In the genomic region with DNA sequence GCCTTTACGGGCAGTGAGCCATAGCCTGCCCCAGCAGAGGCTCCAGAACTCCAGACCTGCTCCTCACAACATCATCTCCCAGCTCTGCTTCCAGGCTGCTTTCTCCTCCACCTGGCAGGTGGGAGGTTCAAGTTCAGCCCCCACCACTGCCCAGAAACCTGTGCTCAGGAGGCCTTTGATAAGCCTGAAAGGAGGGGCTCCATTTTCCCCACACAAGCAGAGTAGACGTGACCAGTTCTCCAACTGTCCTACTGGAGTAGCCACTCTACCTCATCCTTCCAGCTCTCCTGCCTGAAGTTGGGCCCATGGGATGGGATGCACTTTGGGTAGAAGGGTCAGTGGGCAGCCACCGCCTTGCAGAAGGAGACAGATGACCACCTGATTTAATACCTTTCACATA, we compare ENCODE assay signal across 14 cellular contexts. TPM values are rescaled to one million over a fixed set of nuclear protein-coding genes. Genes with fewer than 3 reads are reported as not detected.
DNase-seq lines count a peak whose midpoint lies in the region; TF ChIP-seq lines count a peak whose summit lies in the region.
"Had no signal": no experiment of that assay in that cellular context is flagged by ENCODE, and none has a peak within 500 bp of the region (broad histone marks: within the 10 kb centered on the region; RNA-seq: fewer than 3 reads in every experiment).

No MANE protein-coding gene starts in this region.

- TF ChIP-seq CTCF in HFFc6 (IDR thresholded peaks at IDR 0.05) (no peak), dorsolateral prefrontal cortex (IDR thresholded peaks at IDR 0.05 in 54 of 56, conservative IDR thresholded peaks at IDR 0.05 in 2 of 56; ENCODE audit: low read depth in 1 of 56, partially characterized antibody in 56 of 56) (no peak), nephron progenitor cell (IDR thresholded peaks at IDR 0.05) (no peak), breast epithelium (IDR thresholded peaks at IDR 0.05) (no peak)

- H3K27me3 ChIP-seq in dorsolateral prefrontal cortex (no peaks in the 10 kb centered on the region), stomach smooth muscle (ENCODE audit: control insufficient read depth in 1 of 2, insufficient read depth in 2 of 2, low read length in 2 of 2) (no peaks in the 10 kb centered on the region), SJCRH30 (no peaks in the 10 kb centered on the region), breast epithelium (no peaks in the 10 kb centered on the region)

- no peak overlapping the region for H3K9ac ChIP-seq in stomach smooth muscle (ENCODE audit: low read length in 2 of 2)

- H3K27ac ChIP-seq in dorsolateral prefrontal cortex (peak overlapping the region in 39 of 59 donors; percentile 2 to 85 (median 53)), stomach smooth muscle (ENCODE audit: low read length) (peak overlapping the region; percentile 18), SJCRH30 (no peak overlapping the region), breast epithelium (no peak overlapping the region)

- H3K27me3 Mint-ChIP-seq in HFFc6 (ENCODE audit: insufficient read depth) (no peaks in the 10 kb centered on the region; the same call in 1 of the 2 replicates), nephron progenitor cell (ENCODE audit: low read depth, poor library complexity) (peaks cover 52% of the 10 kb centered on the region)

- H3K36me3 Mint-ChIP-seq in HFFc6 (ENCODE audit: low read depth), result peaks cover 19% of the 10 kb centered on the region
- H3K36me3 Mint-ChIP-seq in nephron progenitor cell (ENCODE audit: low read depth), result no peaks in the 10 kb centered on the region

- TF ChIP-seq POLR2A in breast epithelium (IDR thresholded peaks at IDR 0.05), result no peak

- H3K36me3 ChIP-seq in stomach smooth muscle (ENCODE audit: control insufficient read depth in 2 of 2, insufficient read depth in 2 of 2, low read length in 2 of 2), result peaks cover 0 to 4% of the 10 kb centered on the region in 2 donors
- H3K36me3 ChIP-seq in SJCRH30, result no peaks in the 10 kb centered on the region
- H3K36me3 ChIP-seq in breast epithelium, result no peaks in the 10 kb centered on the region

- H3K4me1 ChIP-seq in stomach smooth muscle (ENCODE audit: control insufficient read depth, insufficient read depth, low read length) (peaks cover 35% of the 10 kb centered on the region), SJCRH30 (no peaks in the 10 kb centered on the region), breast epithelium (peaks cover 0 to 7% of the 10 kb centered on the region in 2 donors)

- peak overlapping the region; percentile 32; the same call in 1 of the 2 replicates for H3K4me3 Mint-ChIP-seq in HFFc6
- no peak overlapping the region for H3K4me3 Mint-ChIP-seq in nephron progenitor cell

- H3K4me3 ChIP-seq in dorsolateral prefrontal cortex (no peak overlapping the region), stomach smooth muscle (ENCODE audit: low read length in 2 of 2) (no peak overlapping the region), SJCRH30 (no peak overlapping the region), breast epithelium (no peak overlapping the region)

- H3K9me3 Mint-ChIP-seq in HFFc6 (no peaks in the 10 kb centered on the region), nephron progenitor cell (no peaks in the 10 kb centered on the region)

- DNase-seq in HFFc6, result no peak
- peak in 1 of 10 donors; percentile 39 for DNase-seq in dorsolateral prefrontal cortex
- DNase-seq in nephron progenitor cell, result no peak
- no peak for DNase-seq in SJCRH30
- DNase-seq in amniotic stem cell (lab: John Stamatoyannopoulos, UW), result no peak
- DNase-seq in breast epithelium (ENCODE audit: low spot score in 2 of 2), result no peak
- DNase-seq: ACHN, Caco-2, EL, KG1, NCI-H1436 treated with DMSO at 0.1 percent for 48 hours, NCI-H2081, NCI-H510A had no signal

- H3K27ac Mint-ChIP-seq in HFFc6 (peak overlapping the region; percentile 86; the same call in 1 of the 2 replicates), nephron progenitor cell (peak overlapping the region; percentile 67)

- intact Hi-C loops in dorsolateral prefrontal cortex (cut with DNase I), result loop anchor here (2.0 to 5.0 kb wide), 2 partner anchors 50 to 488 kb away; no protein-coding TSS in a partner anchor
- intact Hi-C loops in breast epithelium (cut with DNase I; ENCODE audit: low total_unique reads), result no loop called here

- no peaks in the 10 kb centered on the region for H3K9me3 ChIP-seq in stomach smooth muscle (ENCODE audit: control insufficient read depth in 2 of 2, low read length in 2 of 2)
- no peaks in the 10 kb centered on the region for H3K9me3 ChIP-seq in SJCRH30 (replicated peaks)
- H3K9me3 ChIP-seq in breast epithelium, result no peaks in the 10 kb centered on the region
- H3K9me3 ChIP-seq: Caco-2 had no signal

- peaks cover 21% of the 10 kb centered on the region for H3K4me1 Mint-ChIP-seq in HFFc6 (ENCODE audit: low read depth)
- peaks cover 58% of the 10 kb centered on the region for H3K4me1 Mint-ChIP-seq in nephron progenitor cell

RNA-seq across cellular contexts. Expression of gene HSPA12A, which starts 53.3 kb away (rescaled TPM):
- 10 to 100 TPM; 16.6 to 19.4 (median 17.7) TPM for total RNA-seq in HFFc6 (2021; fragmentation: NEBNext Ultra II Directional; extraction: Animal tissue kit (Norgen Biotek cat#: 25700))
- total RNA-seq in dorsolateral prefrontal cortex (100 to 1,000 TPM in 118 of 120 experiments, 10 to 100 TPM in 2; 81.7 to 241 (median 174) TPM), breast epithelium (10 to 100 TPM; 13.2 to 23.6 (median 14.2) TPM)
- total RNA-seq in SJCRH30 (2014; rRNA removed; shearing (Covaris generic)), result 0.79 and 1.3 TPM in 2 replicates

Comparison
In these comparisons a context has a peak if more than half of its experiments do, and no peak if none do; other contexts are left out.
1. H3K27ac ChIP-seq: peak in dorsolateral prefrontal cortex (39 of 59) and stomach smooth muscle (single experiment); none in SJCRH30 (single experiment) and breast epithelium (0 of 2).